23 cellular contexts compared by ENCODE assay signal in genomic region chr13:48178126-48178525, GRCh38.
"Had no signal": no experiment of that assay in that cellular context is flagged by ENCODE, and none has a peak within 500 bp of the region (broad histone marks: within the 10 kb centered on the region; RNA-seq: fewer than 3 reads in every experiment).

No MANE protein-coding gene starts in this region.

- H3K4me3 ChIP-seq: coronary artery, dorsolateral prefrontal cortex, esophagus squamous epithelium, gastroesophageal sphincter, heart left ventricle, hepatocyte, left ventricle myocardium inferior, lower lobe of right lung had no signal

- H3K27ac Mint-ChIP-seq: immature natural killer cell, memory B cell had no signal

- DNase-seq: dorsolateral prefrontal cortex; effector CD4-positive, alpha-beta T cell; effector memory CD4-positive, alpha-beta T cell; erythroblast; esophagus squamous epithelium; foreskin keratinocyte; heart left ventricle; hypothalamus; immature natural killer cell; islet precursor cell; kidney; kidney glomerular epithelial cell; left colon; left ventricle myocardium inferior; lower lobe of right lung; mammary epithelial cell; mesendoderm; midbrain; naive thymus-derived CD4-positive, alpha-beta T cell had no signal

- H3K4me3 Mint-ChIP-seq: immature natural killer cell; memory B cell; naive thymus-derived CD4-positive, alpha-beta T cell had no signal

- H3K9me3 Mint-ChIP-seq: immature natural killer cell, memory B cell had no signal

- H3K36me3 Mint-ChIP-seq: immature natural killer cell, memory B cell had no signal
